ENCODE assay signal across 19 cellular contexts in genomic region chr2:134377730-134378129, GRCh38.
"Had no signal": no experiment of that assay in that cellular context is flagged by ENCODE, and none has a peak within 500 bp of the region (broad histone marks: within the 10 kb centered on the region; RNA-seq: fewer than 3 reads in every experiment).

No MANE protein-coding gene starts in this region.

- H3K36me3 ChIP-seq: right lobe of liver had no signal

- H3K4me3 Mint-ChIP-seq: activated naive CD8-positive, alpha-beta T cell treated with anti-CD3 and anti-CD28 coated beads for 36 hours; memory B cell; nephron progenitor cell; stimulated activated naive CD8-positive, alpha-beta T cell treated with anti-CD3 and anti-CD28 coated beads, Interleukin-15, amount 100 ng/mL, for 72 hours had no signal

- H3K4me1 ChIP-seq: parathyroid adenoma had no signal

- H2AFZ ChIP-seq: parathyroid adenoma had no signal

- H3K9ac ChIP-seq: parathyroid adenoma had no signal

- H3K27me3 Mint-ChIP-seq: activated naive CD8-positive, alpha-beta T cell treated with anti-CD3 and anti-CD28 coated beads for 36 hours; memory B cell; stimulated activated naive CD8-positive, alpha-beta T cell treated with anti-CD3 and anti-CD28 coated beads, Interleukin-15, amount 100 ng/mL, for 72 hours had no signal

- FAIRE-seq: urothelium cell line had no signal

- H3K9me3 Mint-ChIP-seq: activated naive CD8-positive, alpha-beta T cell treated with anti-CD3 and anti-CD28 coated beads for 36 hours; memory B cell; nephron progenitor cell; stimulated activated naive CD8-positive, alpha-beta T cell treated with anti-CD3 and anti-CD28 coated beads, Interleukin-15, amount 100 ng/mL, for 72 hours had no signal

- H3K79me2 ChIP-seq: parathyroid adenoma had no signal

- H3K4me3 ChIP-seq: right lobe of liver, skin epidermis, suprapubic skin, tibial nerve had no signal

- ATAC-seq: right lobe of liver; stimulated activated naive CD8-positive, alpha-beta T cell treated with anti-CD3 and anti-CD28 coated beads, Interleukin-15, amount 100 ng/mL, for 72 hours had no signal

- H3K27ac Mint-ChIP-seq: activated naive CD8-positive, alpha-beta T cell treated with anti-CD3 and anti-CD28 coated beads for 36 hours; nephron progenitor cell; stimulated activated naive CD8-positive, alpha-beta T cell treated with anti-CD3 and anti-CD28 coated beads, Interleukin-15, amount 100 ng/mL, for 72 hours had no signal

- H3K27me3 ChIP-seq: right lobe of liver, suprapubic skin, tibial nerve had no signal

- H3K27ac ChIP-seq: parathyroid adenoma, right lobe of liver, skin epidermis, suprapubic skin, tibial nerve, VCaP had no signal

- H3K9me3 ChIP-seq: right lobe of liver, suprapubic skin, tibial nerve had no signal

- DNase-seq: activated CD4-positive, alpha-beta T cell treated with anti-CD3 and anti-CD28 coated beads for 1 hour; activated CD4-positive, alpha-beta T cell treated with anti-CD3 and anti-CD28 coated beads, Interleukin-2, amount 50 U/mL, for 1 hour; activated naive CD8-positive, alpha-beta T cell treated with anti-CD3 and anti-CD28 coated beads for 36 hours; activated T-cell treated with anti-CD3 and anti-CD28 coated beads, Interleukin-2, amount 50 U/mL, for 1 hour; amygdala; foreskin fibroblast; hippocampal formation; nephron progenitor cell; right lobe of liver; stimulated activated CD4-positive, alpha-beta T cell treated with anti-CD3 and anti-CD28 coated beads, Interleukin-1b, Interleukin-23, amount 100 ng/mL, for 48 hours; stimulated activated naive CD8-positive, alpha-beta T cell treated with anti-CD3 and anti-CD28 coated beads, Interleukin-15, amount 100 ng/mL, for 72 hours; T-helper 2 cell had no signal

- H3K4me1 Mint-ChIP-seq: activated naive CD8-positive, alpha-beta T cell treated with anti-CD3 and anti-CD28 coated beads for 36 hours; stimulated activated naive CD8-positive, alpha-beta T cell treated with anti-CD3 and anti-CD28 coated beads, Interleukin-15, amount 100 ng/mL, for 72 hours had no signal
